1 cellular context compared by ENCODE assay signal in genomic region chr18:28457784-28458183, GRCh38.
TF ChIP-seq lines count a peak whose summit lies in the region.

No MANE protein-coding gene starts in this region.

TF ChIP-seq in HepG2, 621 proteins besides CTCF, POLR2A, EP300 and RAD21:
- no peak for TF ChIP-seq THYN1 (CRISPR knock-in tag; IDR thresholded peaks at IDR 0.05; ENCODE audit: borderline replicate concordance, low read depth)
- 0 out of 2 replicates have a peak, but pooled peaks have one; percentile 10 for TF ChIP-seq HNF4A (CRISPR knock-in tag; IDR thresholded peaks at IDR 0.05)
